Comparison of ENCODE assay signal across 20 cellular contexts in the genomic region with DNA sequence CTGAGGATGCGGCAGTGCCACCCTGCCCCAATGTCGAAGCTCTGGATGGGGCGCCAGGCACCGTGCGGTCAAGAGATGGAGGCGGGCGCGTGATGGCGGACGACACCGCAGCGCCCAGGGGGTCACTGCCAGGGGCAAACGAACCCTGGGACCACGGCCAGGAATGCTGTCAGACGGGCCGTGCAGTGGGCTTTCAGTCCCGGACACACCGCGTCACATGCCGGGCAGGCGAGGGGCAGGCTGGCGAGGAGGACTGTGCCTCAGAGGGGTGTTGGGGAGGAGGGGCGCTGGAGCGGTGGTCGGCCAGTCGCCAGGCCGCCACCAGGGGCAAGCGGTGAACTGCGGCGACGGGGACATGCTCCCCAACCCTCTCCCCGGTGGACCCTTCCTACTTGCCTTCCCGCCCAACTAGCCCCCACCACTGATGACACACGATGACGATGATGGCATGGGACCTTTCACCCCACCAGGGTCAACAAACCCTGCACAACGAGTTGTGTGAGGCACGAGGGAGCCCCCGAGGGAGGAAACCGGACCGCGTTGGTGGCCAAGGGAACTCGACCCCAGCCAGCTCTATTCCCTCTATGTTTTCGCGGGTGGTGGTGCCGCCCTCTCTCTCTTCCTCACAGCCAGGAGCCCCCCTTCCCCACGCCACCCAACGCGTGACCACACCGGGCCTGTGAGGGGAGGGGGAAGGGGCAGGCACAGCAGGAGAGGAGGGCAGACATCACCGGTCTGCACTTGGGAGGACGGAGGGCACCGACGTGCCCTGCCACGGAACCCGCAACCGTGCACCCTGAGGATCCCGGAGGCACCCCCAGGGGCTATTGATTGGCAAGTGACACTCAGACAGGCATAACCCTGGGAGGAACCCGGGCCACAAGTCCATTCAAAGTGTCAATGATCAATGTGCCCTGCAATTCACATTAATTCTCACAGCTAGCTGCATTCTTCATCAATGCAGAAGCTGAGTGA.
"Had no signal": no experiment of that assay in that cellular context is flagged by ENCODE, and none has a peak within 500 bp of the region (broad histone marks: within the 10 kb centered on the region; RNA-seq: fewer than 3 reads in every experiment).

No MANE protein-coding gene starts in this region.

- H3K4me3 ChIP-seq: cardiac muscle cell had no signal

- H3K27ac ChIP-seq: brain microvascular endothelial cell, cardiac muscle cell, RWPE1 had no signal

- ATAC-seq: activated CD4-positive, CD25-positive, alpha-beta regulatory T cell treated with anti-CD3 and anti-CD28 coated beads, Interleukin-2, amount 50 U/mL, for 24 hours; activated CD8-positive, alpha-beta T cell treated with anti-CD3 and anti-CD28 coated beads for 36 hours had no signal

- DNase-seq: activated CD4-positive, alpha-beta T cell treated with anti-CD3 and anti-CD28 coated beads for 4 hours; activated CD8-positive, alpha-beta memory T cell treated with anti-CD3 and anti-CD28 coated beads, Interleukin-2, amount 50 U/mL, for 4 hours; activated CD8-positive, alpha-beta T cell treated with anti-CD3 and anti-CD28 coated beads for 36 hours; activated effector memory CD4-positive, alpha-beta T cell treated with anti-CD3 and anti-CD28 coated beads, Interleukin-2, amount 50 U/mL, for 16 hours; activated naive CD4-positive, alpha-beta T cell treated with anti-CD3 and anti-CD28 coated beads for 36 hours; amygdala; brain microvascular endothelial cell; Kasumi-1; KBM-7; NCI-H1048; NCI-H146; NCI-H1930; NCI-H2171; NCI-H226; NCI-H526; NCI-H82; SHP77 treated with DMSO at 0.1 percent for 48 hours had no signal

- H3K27me3 ChIP-seq: brain microvascular endothelial cell, cardiac muscle cell had no signal

- H3K36me3 ChIP-seq: brain microvascular endothelial cell, cardiac muscle cell had no signal
